ENCODE assay signal across 21 cellular contexts in genomic region chr17:40265337-40265736, GRCh38.
"Had no signal": no experiment of that assay in that cellular context is flagged by ENCODE, and none has a peak within 500 bp of the region (broad histone marks: within the 10 kb centered on the region; RNA-seq: fewer than 3 reads in every experiment).

No MANE protein-coding gene starts in this region.

- H3K4me3 ChIP-seq: PC-9, Peyer's patch, SJCRH30 had no signal

- H3K4me2 ChIP-seq: PC-9 had no signal

- H3K9me3 ChIP-seq: Peyer's patch, SJCRH30 had no signal

- H3K27ac ChIP-seq: PC-9, Peyer's patch, SJCRH30 had no signal

- H3K27me3 ChIP-seq: Peyer's patch, SJCRH30 had no signal

- H3K4me1 ChIP-seq: Peyer's patch, SJCRH30 had no signal

- H2AFZ ChIP-seq: PC-9 had no signal

- DNase-seq: Karpas-422, KG1, MM.1S, NCI-H1092 treated with DMSO at 0.1 percent for 48 hours, NCI-H1436, NCI-H187, NCI-H2029, NCI-H2081 treated with DMSO at 0.1 percent for 48 hours, NCI-H2171, NCI-H226, NCI-H446, NCI-H510A, NCI-H524 treated with DMSO at 0.1 percent for 48 hours, NCI-H69, NCI-H774, PC-9, SHP77 treated with DMSO at 0.1 percent for 48 hours, SJCRH30 had no signal

- ATAC-seq: Right ventricle myocardium inferior, SK-N-SH treated with all-trans-retinoic acid at 6 μM for 48 hours had no signal
